In genomic region chr12:71759941-71760340, GRCh38 we compare ENCODE assay signal across 29 cellular contexts.
"Had no signal": no experiment of that assay in that cellular context is flagged by ENCODE, and none has a peak within 500 bp of the region (broad histone marks: within the 10 kb centered on the region; RNA-seq: fewer than 3 reads in every experiment).

No MANE protein-coding gene starts in this region.

- H3K4me2 ChIP-seq: hepatocyte had no signal

- H3K4me3 Mint-ChIP-seq: dendritic cell treated with granulocyte-macrophage colony-stimulating factor and Interleukin-4, amounts not matched to agents 40 ng/mL and 50 ng/mL, for 4 days; mesothelial cell of epicardium; nephron progenitor cell; stimulated activated effector memory CD8-positive, alpha-beta T cell treated with anti-CD3 and anti-CD28 coated beads, Interleukin-12 subunit alpha, Interleukin-12 subunit beta, amount 100 ng/mL, for 72 hours had no signal

- H2AFZ ChIP-seq: hepatocyte had no signal

- H3K4me1 ChIP-seq: foreskin keratinocyte had no signal

- H3K9me3 ChIP-seq: ovary, thyroid gland, vagina had no signal

- H3K27me3 ChIP-seq: esophagus muscularis mucosa, foreskin keratinocyte, gastroesophageal sphincter, heart left ventricle, hepatocyte, left lung, ovary, sigmoid colon, stomach, thyroid gland, vagina had no signal

- H3K36me3 ChIP-seq: ovary, thyroid gland had no signal

- ATAC-seq: foreskin keratinocyte; gastroesophageal sphincter; heart left ventricle; left cardiac atrium; left lung; naive thymus-derived CD8-positive, alpha-beta T cell; psoas muscle; right cardiac atrium; stimulated activated effector memory CD8-positive, alpha-beta T cell treated with anti-CD3 and anti-CD28 coated beads, Interleukin-12 subunit alpha, Interleukin-12 subunit beta, amount 100 ng/mL, for 72 hours had no signal

- H3K4me3 ChIP-seq: esophagus muscularis mucosa, gastroesophageal sphincter, heart left ventricle, hepatocyte, left lung, ovary, psoas muscle, sigmoid colon, stomach, thyroid gland, vagina had no signal

- H3K27ac Mint-ChIP-seq: dendritic cell treated with granulocyte-macrophage colony-stimulating factor and Interleukin-4, amounts not matched to agents 40 ng/mL and 50 ng/mL, for 4 days; mesothelial cell of epicardium; nephron progenitor cell; stimulated activated effector memory CD8-positive, alpha-beta T cell treated with anti-CD3 and anti-CD28 coated beads, Interleukin-12 subunit alpha, Interleukin-12 subunit beta, amount 100 ng/mL, for 72 hours had no signal

- FAIRE-seq: endothelial cell of umbilical vein, islet of Langerhans had no signal

- DNase-seq: effector CD8-positive, alpha-beta T cell; foreskin keratinocyte; heart left ventricle; left cardiac atrium; left lung; mesenchymal stem cell; naive thymus-derived CD8-positive, alpha-beta T cell; nephron progenitor cell; occipital lobe; ovary; posterior cingulate gyrus; psoas muscle; right cardiac atrium; sigmoid colon; stimulated activated CD4-positive, alpha-beta T cell treated with anti-CD3 and anti-CD28 coated beads, Interleukin-2, amount 100 ng/mL, for 24 hours; stimulated activated CD4-positive, alpha-beta T cell treated with anti-CD3 and anti-CD28 coated beads, Interleukin-4, amount 100 ng/mL, for 24 hours; stimulated activated naive CD4-positive, alpha-beta T cell treated with Interleukin-2 at 50 U/mL for 16 hours; stomach; thyroid gland; trophoblast cell had no signal

- H3K27me3 Mint-ChIP-seq: dendritic cell treated with granulocyte-macrophage colony-stimulating factor and Interleukin-4, amounts not matched to agents 40 ng/mL and 50 ng/mL, for 4 days; naive thymus-derived CD8-positive, alpha-beta T cell had no signal

- H3K27ac ChIP-seq: esophagus muscularis mucosa, foreskin keratinocyte, gastroesophageal sphincter, heart left ventricle, hepatocyte, left lung, ovary, psoas muscle, sigmoid colon, stomach, thyroid gland, vagina had no signal
